ENCODE assay signal across 8 cellular contexts in the genomic region with DNA sequence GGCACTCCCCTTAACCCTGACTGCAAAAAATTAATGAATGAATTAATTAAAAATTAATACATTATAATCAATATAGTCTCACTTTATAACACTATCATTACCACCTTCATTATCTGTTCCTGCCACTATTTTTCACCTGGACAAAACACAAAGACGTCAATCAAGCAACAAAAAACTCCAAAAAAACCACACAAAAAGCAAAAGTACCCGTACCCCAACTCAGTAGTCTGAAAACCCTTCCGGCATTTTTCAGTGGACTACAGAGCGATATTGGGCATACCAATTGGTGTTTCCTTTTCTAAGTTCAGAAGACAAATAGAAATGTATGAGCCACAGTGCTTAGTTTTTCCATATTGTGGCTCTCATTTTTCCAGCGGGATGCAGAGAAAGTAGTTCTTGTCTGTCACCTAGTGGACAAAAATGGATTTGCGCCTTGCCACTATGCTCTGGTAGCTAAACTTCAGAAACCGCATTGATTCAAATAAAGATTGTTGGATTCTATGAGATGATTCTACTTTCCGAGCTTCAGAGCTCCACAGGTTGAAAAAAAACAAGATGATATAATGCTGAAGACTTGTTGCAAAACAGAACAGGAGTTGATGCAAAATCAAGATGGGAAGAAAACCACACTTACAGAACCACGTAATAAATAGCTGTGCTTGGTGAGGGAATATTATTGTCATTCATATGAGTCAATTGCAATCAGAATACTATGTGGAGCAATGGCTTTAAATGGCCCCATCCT. TPM values are rescaled to one million over a fixed set of nuclear protein-coding genes. Genes with fewer than 3 reads are reported as not detected.
A peak's percentile ranks its signal among the peaks of the same experiment; 100 is the strongest.
DNase-seq lines count a peak whose midpoint lies in the region; ATAC-seq lines count a peak whose summit lies in the region.

No MANE protein-coding gene starts in this region.

- DNase-seq in GM04504 (ENCODE audit: low read depth) (peak; percentile 79), NCI-H460 (ENCODE audit: extremely low read depth, low read depth) (peak; percentile 64), dermis blood vessel endothelial cell (peak; percentile 91), lung microvascular endothelial cell (ENCODE audit: low read depth in 2 of 2) (peak; percentile 83 to 91)
- peak; percentile 81 for DNase-seq in activated CD4-positive, alpha-beta T cell treated with anti-CD3 and anti-CD28 coated beads for 48 hours
- peak; percentile 28 to 46 for DNase-seq in stimulated activated CD8-positive, alpha-beta memory T cell treated with anti-CD3 and anti-CD28 coated beads, Interleukin-2, amount 100 ng/mL, for 1 hour (ENCODE audit: low read depth in 2 of 2)

- ATAC-seq in HG03103 (IDR thresholded peaks at IDR 0.05; ENCODE audit: low read depth, unreplicated experiment) (peak; percentile 55), GM19467 (IDR thresholded peaks at IDR 0.05; ENCODE audit: unreplicated experiment) (no peak)

RNA-seq across cellular contexts. Expression of gene ITGB1, which starts 50.6 kb away (rescaled TPM):
- 611 and 693 TPM in 2 replicates for total RNA-seq in NCI-H460 (2014; rRNA removed; shearing (Covaris generic))
- polyA plus RNA-seq in NCI-H460 (2014; cell fraction: nucleus; rRNA removed) = 555 and 788 TPM in 2 replicates
- 1,657 and 1,756 TPM in 2 replicates for total RNA-seq in dermis blood vessel endothelial cell
- total RNA-seq in lung microvascular endothelial cell = 1,017 and 1,090 TPM in 2 replicates

Comparison
In these comparisons a context has a peak if more than half of its experiments do, and no peak if none do; other contexts are left out.
1. DNase-seq: peak in every context shown above with its lines; median percentile 91 in dermis blood vessel endothelial cell; 87 in lung microvascular endothelial cell; 81 in activated CD4-positive, alpha-beta T cell treated with anti-CD3 and anti-CD28 coated beads for 48 hours; 79 in GM04504; 64 in NCI-H460; 37 in stimulated activated CD8-positive, alpha-beta memory T cell treated with anti-CD3 and anti-CD28 coated beads, Interleukin-2, amount 100 ng/mL, for 1 hour.